In genomic region chr2:75194184-75194868, GRCh38 we compare ENCODE assay signal across 20 cellular contexts. TPM values are rescaled to one million over a fixed set of nuclear protein-coding genes. Genes with fewer than 3 reads are reported as not detected.
"Had no signal": no experiment of that assay in that cellular context is flagged by ENCODE, and none has a peak within 500 bp of the region (broad histone marks: within the 10 kb centered on the region; RNA-seq: fewer than 3 reads in every experiment).

No MANE protein-coding gene starts in this region.

- H3K27ac Mint-ChIP-seq: activated CD8-positive, alpha-beta T cell treated with anti-CD3 and anti-CD28 coated beads, Interleukin-2, amount 10 ng/mL, durations not matched to agents 7 days and 5 days; activated naive CD4-positive, alpha-beta T cell treated with anti-CD3 and anti-CD28 coated beads, Interleukin-2, amount 50 U/mL, for 72 hours; mesothelial cell of epicardium had no signal

- H3K27me3 ChIP-seq: ovary had no signal

- H3K4me3 ChIP-seq: cardiac muscle cell, gastroesophageal sphincter, heart right ventricle, lower lobe of right lung, ovary, sigmoid colon, spleen, thoracic aorta, upper lobe of right lung had no signal

- DNase-seq: activated CD4-positive, alpha-beta T cell treated with anti-CD3 and anti-CD28 coated beads for 4 hours; activated CD8-positive, alpha-beta memory T cell treated with anti-CD3 and anti-CD28 coated beads, Interleukin-2, amount 50 U/mL, for 4 hours; activated CD8-positive, alpha-beta T cell treated with anti-CD3 and anti-CD28 coated beads, Interleukin-2, amount 10 ng/mL, durations not matched to agents 7 days and 5 days; activated effector memory CD4-positive, alpha-beta T cell treated with anti-CD3 and anti-CD28 coated beads, Interleukin-2, amount 50 U/mL, for 16 hours; activated T-cell treated with anti-CD3 and anti-CD28 coated beads, Interleukin-2, amount 50 U/mL, for 48 hours; erythroblast; heart right ventricle; left colon; lower lobe of right lung; ovary; sigmoid colon; spleen; upper lobe of right lung had no signal

- ATAC-seq: activated CD8-positive, alpha-beta T cell treated with anti-CD3 and anti-CD28 coated beads, Interleukin-2, amount 10 ng/mL, durations not matched to agents 7 days and 5 days; activated naive CD4-positive, alpha-beta T cell treated with anti-CD3 and anti-CD28 coated beads, Interleukin-2, amount 50 U/mL, for 72 hours; gastroesophageal sphincter; heart right ventricle; left colon; lower lobe of right lung; upper lobe of right lung had no signal

- H3K27ac ChIP-seq: cardiac muscle cell, gastroesophageal sphincter, heart right ventricle, lower lobe of right lung, ovary, sigmoid colon, spleen, thoracic aorta, upper lobe of right lung had no signal

- H3K4me1 Mint-ChIP-seq: neural crest cell had no signal

- H3K4me3 Mint-ChIP-seq: activated CD8-positive, alpha-beta T cell treated with anti-CD3 and anti-CD28 coated beads, Interleukin-2, amount 10 ng/mL, durations not matched to agents 7 days and 5 days; mesothelial cell of epicardium; neural crest cell had no signal

- H3K9me3 Mint-ChIP-seq: activated naive CD4-positive, alpha-beta T cell treated with anti-CD3 and anti-CD28 coated beads, Interleukin-2, amount 50 U/mL, for 72 hours; mesothelial cell of epicardium had no signal

- H3K36me3 Mint-ChIP-seq: activated naive CD4-positive, alpha-beta T cell treated with anti-CD3 and anti-CD28 coated beads, Interleukin-2, amount 50 U/mL, for 72 hours; mesothelial cell of epicardium had no signal

RNA-seq across cellular contexts. Expression of gene TACR1, which starts 5.0 kb away (rescaled TPM):
- total RNA-seq: activated CD8-positive, alpha-beta T cell treated with anti-CD3 and anti-CD28 coated beads, Interleukin-2, amount 10 ng/mL, durations not matched to agents 7 days and 5 days; activated naive CD4-positive, alpha-beta T cell treated with anti-CD3 and anti-CD28 coated beads, Interleukin-2, amount 50 U/mL, for 72 hours; cardiac muscle cell; pulmonary artery endothelial cell had no signal
- polyA plus RNA-seq: cardiac muscle cell had no signal
